18 cellular contexts compared by ENCODE assay signal in genomic region chr22:37487559-37487958, GRCh38. TPM values are rescaled to one million over a fixed set of nuclear protein-coding genes. Genes with fewer than 3 reads are reported as not detected.
DNase-seq lines count a peak whose midpoint lies in the region; ATAC-seq, FAIRE-seq and TF ChIP-seq lines count a peak whose summit lies in the region.
"Had no signal": no experiment of that assay in that cellular context is flagged by ENCODE, and none has a peak within 500 bp of the region (broad histone marks: within the 10 kb centered on the region; RNA-seq: fewer than 3 reads in every experiment).

No MANE protein-coding gene starts in this region.

- CTCF ChIA-PET in CD8-positive, alpha-beta T cell (lab: Charles Lee), result interaction anchor here (0.9 to 4.5 kb wide), 6 partner anchors 11 to 227 kb away, joined by 3 to 34 read pairs (median 9); partner anchors contain the start of gene GGA1
- CTCF ChIA-PET in H1 (lab: Charles Lee; ENCODE audit: partially characterized antibody), result interaction anchor here (0.6 to 21.5 kb wide), 7 partner anchors 13 to 1346 kb away, joined by 3 to 312 read pairs (median 5); no protein-coding TSS in a partner anchor

- no peaks in the 10 kb centered on the region for H3K79me1 ChIP-seq in H1 (ENCODE audit: low read depth, low read length)

- H3K4me1 Mint-ChIP-seq in CD8-positive, alpha-beta T cell (ENCODE audit: low read depth), result peaks cover 63% of the 10 kb centered on the region
- H3K4me1 Mint-ChIP-seq in T-helper 17 cell, result peaks cover 58% of the 10 kb centered on the region

- no peak for ATAC-seq in CD8-positive, alpha-beta T cell
- ATAC-seq in T-helper 17 cell, result no peak
- ATAC-seq: left colon, mucosa of descending colon, SK-N-SH treated with all-trans-retinoic acid at 6 μM for 48 hours had no signal

- no peak overlapping the region for H3K14ac ChIP-seq in H1 (ENCODE audit: insufficient read length)

- no peak overlapping the region for H2BK15ac ChIP-seq in H1 (ENCODE audit: low read length)

- no peak for FAIRE-seq in H1 (lab: Jason Lieb, UNC)

- H3K23me2 ChIP-seq in H1 (ENCODE audit: low read depth, low read length), result no peaks in the 10 kb centered on the region

- H3K18ac ChIP-seq in H1 (ENCODE audit: extremely low read depth, low read length), result no peak overlapping the region

- no peaks in the 10 kb centered on the region for H3K9me3 ChIP-seq in BLaER1
- H3K9me3 ChIP-seq in CD8-positive, alpha-beta T cell (ENCODE audit: low read length), result no peaks in the 10 kb centered on the region
- no peaks in the 10 kb centered on the region for H3K9me3 ChIP-seq in T-helper 17 cell (ENCODE audit: control insufficient read depth, low read length, poor library complexity, severe bottlenecking)
- H3K9me3 ChIP-seq in H1 (ENCODE audit: insufficient read depth in 2 of 2, low read depth in 1 of 2, low read length in 1 of 2), result no peaks in the 10 kb centered on the region
- H3K9me3 ChIP-seq: mucosa of descending colon, stomach had no signal

- H2BK120ac ChIP-seq in H1 (replicated peaks; ENCODE audit: low read depth, low read length), result no peak overlapping the region

- no peak for DNase-seq in CD8-positive, alpha-beta T cell
- DNase-seq in T-helper 17 cell (no peak), H1 (ENCODE audit: low read depth in 1 of 2, low spot score in 2 of 2) (no peak), NCI-H2227 treated with DMSO at 0.1 percent for 48 hours (lab: John Stamatoyannopoulos, UW) (no peak), NCI-H1105 (lab: John Stamatoyannopoulos, UW) (no peak), NCI-H2029 (lab: John Stamatoyannopoulos, UW) (no peak)
- DNase-seq: activated CD4-positive, CD25-positive, alpha-beta regulatory T cell; brain microvascular endothelial cell; DMS79; effector memory CD4-positive, alpha-beta T cell; GM23248; left colon; mucosa of descending colon; NCI-H1048; stomach had no signal

- no peaks in the 10 kb centered on the region for H3K9me3 Mint-ChIP-seq in CD8-positive, alpha-beta T cell

- no peak overlapping the region for H2AFZ ChIP-seq in H1 (ENCODE audit: low read length)
- H2AFZ ChIP-seq: GM23248 had no signal

- peak overlapping the region; percentile 66 for H4K91ac ChIP-seq in H1 (replicated peaks; ENCODE audit: insufficient read length, low read length)

- no peak overlapping the region for H3K23ac ChIP-seq in H1 (ENCODE audit: insufficient read length)

- H2BK12ac ChIP-seq in H1 (ENCODE audit: low read depth, low read length), result no peak overlapping the region

- H4K5ac ChIP-seq in H1 (ENCODE audit: insufficient read length, low read depth, low read length), result no peak overlapping the region

- no peaks in the 10 kb centered on the region for H3K27me3 ChIP-seq in BLaER1
- no peaks in the 10 kb centered on the region for H3K27me3 ChIP-seq in CD8-positive, alpha-beta T cell (ENCODE audit: insufficient read depth, low read length)
- peaks cover 0 to 4% (median 0%) of the 10 kb centered on the region in 4 experiments; a peak in 1 of 7 replicates for H3K27me3 ChIP-seq in H1 (replicated peaks in 1 of 4; ENCODE audit: control insufficient read depth in 3 of 4, extremely low read depth in 1 of 4, insufficient read depth in 3 of 4, low read length in 3 of 4)
- H3K27me3 ChIP-seq: brain microvascular endothelial cell had no signal

- intact Hi-C loops in CD8-positive, alpha-beta T cell (cut with DNase I, micrococcal nuclease), result loop anchor here (2.0 to 10.0 kb wide), 3 partner anchors 79 to 713 kb away; partner anchors contain the start of genes IFT27 (in 1 of the 2) and NOL12 (in 1 of the 2)

- no peak for TF ChIP-seq CTCF in CD8-positive, alpha-beta T cell (IDR thresholded peaks at IDR 0.05)
- no peak for TF ChIP-seq CTCF in H1 (IDR thresholded peaks at IDR 0.05; ENCODE audit: control extremely low read depth in 1 of 3, insufficient read depth in 1 of 3, low read depth in 1 of 3, low read length in 3 of 3)

- no peak for TF ChIP-seq EP300 in H1 (IDR thresholded peaks at IDR 0.05; ENCODE audit: borderline replicate concordance in 1 of 2, low read depth in 2 of 2, low read length in 2 of 2)

- H2AK5ac ChIP-seq in H1 (ENCODE audit: low read depth, low read length), result no peak overlapping the region

- 0 out of 2 replicates have a peak overlapping the region, but pooled peaks have one; percentile 3 for H3K27ac ChIP-seq in BLaER1
- no peak overlapping the region for H3K27ac ChIP-seq in CD8-positive, alpha-beta T cell (ENCODE audit: low read depth, low read length)
- H3K27ac ChIP-seq in H1 (ENCODE audit: low read depth, low read length), result no peak overlapping the region
- H3K27ac ChIP-seq: brain microvascular endothelial cell, GM23248 had no signal

- H3K4ac ChIP-seq in H1 (replicated peaks; ENCODE audit: insufficient read length, low read depth, low read length), result no peak overlapping the region

- no peak overlapping the region for H2BK20ac ChIP-seq in H1 (ENCODE audit: low read length)

- H4K20me1 ChIP-seq in BLaER1 (peaks cover 6% of the 10 kb centered on the region), H1 (replicated peaks in 1 of 2; ENCODE audit: control insufficient read depth in 1 of 2, insufficient read depth in 2 of 2, low read length in 2 of 2) (no peaks in the 10 kb centered on the region)

- 0 out of 2 replicates have a peak, but pooled peaks cover 3% of the 10 kb centered on the region for H3K36me3 ChIP-seq in BLaER1
- H3K36me3 ChIP-seq in CD8-positive, alpha-beta T cell (ENCODE audit: insufficient read depth, low read length), result peaks cover 4% of the 10 kb centered on the region
- H3K36me3 ChIP-seq in H1 (ENCODE audit: control insufficient read depth in 2 of 4, insufficient read depth in 4 of 4, low read length in 3 of 4), result no peaks in the 10 kb centered on the region

- H3K27me3 Mint-ChIP-seq in CD8-positive, alpha-beta T cell (ENCODE audit: low read depth), result no peaks in the 10 kb centered on the region
- no peaks in the 10 kb centered on the region for H3K27me3 Mint-ChIP-seq in T-helper 17 cell

- H3K79me2 ChIP-seq in H1 (ENCODE audit: control insufficient read depth in 1 of 2, insufficient read depth in 2 of 2, low read length in 2 of 2), result no peaks in the 10 kb centered on the region

- H3K36me3 Mint-ChIP-seq in CD8-positive, alpha-beta T cell, result peaks cover 19% of the 10 kb centered on the region
- no peaks in the 10 kb centered on the region for H3K36me3 Mint-ChIP-seq in T-helper 17 cell (ENCODE audit: low read depth)

- peak overlapping the region; percentile 98 for H3K27ac Mint-ChIP-seq in CD8-positive, alpha-beta T cell
- peak overlapping the region; percentile 96 for H3K27ac Mint-ChIP-seq in T-helper 17 cell

- TF ChIP-seq RAD21 in H1 (IDR thresholded peaks at IDR 0.05 in 1 of 2, conservative IDR thresholded peaks at IDR 0.05 in 1 of 2; ENCODE audit: low read depth in 2 of 2, low read length in 2 of 2), result no peak

- H3K4me1 ChIP-seq in BLaER1 (peaks cover 76% of the 10 kb centered on the region), H1 (replicated peaks in 1 of 4; ENCODE audit: control insufficient read depth in 3 of 4, insufficient read depth in 4 of 4, low read length in 3 of 4) (peaks cover 0 to 32% (median 21%) of the 10 kb centered on the region in 4 experiments; a peak in 6 of 7 replicates)
- H3K4me1 ChIP-seq in CD8-positive, alpha-beta T cell (ENCODE audit: insufficient read depth, low read length), result peaks cover 53% of the 10 kb centered on the region

- H3K9ac ChIP-seq in BLaER1 (no peak overlapping the region), H1 (replicated peaks in 1 of 4; ENCODE audit: extremely low read depth in 1 of 4, low read depth in 3 of 4, low read length in 3 of 4) (no peak overlapping the region)
- H3K9ac ChIP-seq: GM23248 had no signal

- no peak overlapping the region for H2BK5ac ChIP-seq in H1 (ENCODE audit: low read depth, low read length)

- peak overlapping the region; percentile 94 for H3K4me3 Mint-ChIP-seq in CD8-positive, alpha-beta T cell
- peak overlapping the region; percentile 96 for H3K4me3 Mint-ChIP-seq in T-helper 17 cell

- peak overlapping the region; percentile 99 for H3K4me2 ChIP-seq in BLaER1
- H3K4me2 ChIP-seq in H1 (ENCODE audit: insufficient read depth in 1 of 2, low read depth in 2 of 2, low read length in 2 of 2), result no peak overlapping the region
- H3K4me2 ChIP-seq: smooth muscle cell had no signal

- TF ChIP-seq POLR2A in H1 (IDR thresholded peaks at IDR 0.05; ENCODE audit: control extremely low read depth in 1 of 2, low read depth in 2 of 2, low read length in 2 of 2), result no peak

- H4K8ac ChIP-seq in H1 (ENCODE audit: extremely low read depth, insufficient read depth, low read length), result no peak overlapping the region

- no peak overlapping the region for H3K4me3 ChIP-seq in BLaER1
- H3K4me3 ChIP-seq in CD8-positive, alpha-beta T cell (ENCODE audit: low read depth, low read length), result no peak overlapping the region
- no peak overlapping the region for H3K4me3 ChIP-seq in H1 (ENCODE audit: extremely low read depth in 1 of 4, insufficient read depth in 2 of 4, low read depth in 3 of 4, low read length in 4 of 4)
- H3K4me3 ChIP-seq: GM23248, mucosa of descending colon, smooth muscle cell, stomach had no signal

- WGBS in H1 (ENCODE audit: extremely low coverage in 1 of 2, insufficient coverage in 1 of 2, insufficient read length in 1 of 2, insufficient replicate concordance in 2 of 2, low coverage in 1 of 2, low lambda C conversion rate in 2 of 2, missing lambda C conversion rate in 1 of 2), 2 experiments, result 67% methylated on average over 4 of the region's 4 CpGs; no CpG with 5 or more reads in 1 of the 2 experiments

- no peak overlapping the region for H3K56ac ChIP-seq in H1 (replicated peaks; ENCODE audit: insufficient read length, low read depth, low read length)

- POLR2A ChIA-PET in CD8-positive, alpha-beta T cell (lab: Charles Lee), result interaction anchor here (1.1 to 3.4 kb wide), 3 partner anchors 15 to 178 kb away, joined by 4 to 24 read pairs (median 5); no protein-coding TSS in a partner anchor
- POLR2A ChIA-PET in H1 (lab: Charles Lee; ENCODE audit: partially characterized antibody), result interaction anchor here (1.3 kb wide), 1 partner anchor 12 kb away, joined by 3 read pairs; no protein-coding TSS in a partner anchor

RNA-seq across cellular contexts. Expression of gene MFNG, which starts 1.4 kb away (rescaled TPM):
- total RNA-seq in CD8-positive, alpha-beta T cell, result 10 to 100 TPM; 63.2 to 63.9 TPM
- 100 to 1,000 TPM; 139 to 150 TPM for total RNA-seq in T-helper 17 cell
- total RNA-seq in H1 (2021; fragmentation: NEBNext Ultra II Directional; extraction: Animal tissue kit (Norgen Biotek cat#: 25700)), result 1.7 and 1.8 TPM in 2 replicates
- polyA plus RNA-seq in H1 (2011; rRNA removed), result 5.5 and 8.0 TPM in 2 replicates
- 5.4 TPM for polyA plus RNA-seq in H1 (2011; cell fraction: cytosol; rRNA removed)
- 11.5 TPM for polyA plus RNA-seq in H1 (2011; cell fraction: nucleus; rRNA removed)
- 1.7 to 3.1 TPM (median 2.6 TPM) in 4 replicates for polyA plus RNA-seq in H1 (2012, experiment 1 of 2)
- polyA plus RNA-seq in H1 (2012, experiment 2 of 2), result 1.5 TPM
- polyA plus RNA-seq in H1 (2013, experiment 1 of 2), result 2.4 TPM
- polyA plus RNA-seq in H1 (2013, experiment 2 of 2), result 2.8 TPM
- polyA minus RNA-seq in H1 (2011; rRNA and poly(A)+ RNA removed), result 1.3 and 1.6 TPM in 2 replicates
- polyA minus RNA-seq in H1 (2011; cell fraction: cytosol; rRNA and poly(A)+ RNA removed), result 6.8 TPM
- 4.9 TPM for polyA minus RNA-seq in H1 (2011; cell fraction: nucleus; rRNA and poly(A)+ RNA removed)
- total RNA-seq: GM23248, smooth muscle cell had no signal
- polyA plus RNA-seq: GM23248 had no signal

RNA-seq across cellular contexts. Expression of gene CARD10, which starts 31.7 kb away (rescaled TPM):
- total RNA-seq in CD8-positive, alpha-beta T cell, result under 1 TPM in 1 of 2 experiments, not detected in 1; 0.19 TPM
- under 1 TPM; 0.12 to 0.31 TPM for total RNA-seq in T-helper 17 cell
- total RNA-seq in H1 (2021; fragmentation: NEBNext Ultra II Directional; extraction: Animal tissue kit (Norgen Biotek cat#: 25700)), result 14.4 and 14.6 TPM in 2 replicates
- 13.5 and 17.4 TPM in 2 replicates for polyA plus RNA-seq in H1 (2011; rRNA removed)
- polyA plus RNA-seq in H1 (2011; cell fraction: cytosol; rRNA removed), result 11.2 TPM
- 23.7 TPM for polyA plus RNA-seq in H1 (2011; cell fraction: nucleus; rRNA removed)
- 7.9 to 13.1 TPM (median 11.6 TPM) in 4 replicates for polyA plus RNA-seq in H1 (2012, experiment 1 of 2)
- 11.4 TPM for polyA plus RNA-seq in H1 (2012, experiment 2 of 2)
- polyA plus RNA-seq in H1 (2013, experiment 1 of 2), result 9.2 TPM
- polyA plus RNA-seq in H1 (2013, experiment 2 of 2), result 9.2 TPM
- 6.8 and 7.5 TPM in 2 replicates for polyA minus RNA-seq in H1 (2011; rRNA and poly(A)+ RNA removed)
- 11.4 TPM for polyA minus RNA-seq in H1 (2011; cell fraction: cytosol; rRNA and poly(A)+ RNA removed)
- polyA minus RNA-seq in H1 (2011; cell fraction: nucleus; rRNA and poly(A)+ RNA removed), result 5.0 TPM

Comparison
In these comparisons a context has a peak if more than half of its experiments do, and no peak if none do; other contexts are left out.
1. RNA of gene MFNG, which starts 1.4 kb away (total RNA-seq): 139 to 150 TPM in T-helper 17 cell and 63.2 to 63.9 TPM in CD8-positive, alpha-beta T cell; 1.7 to 1.8 TPM in H1; every median in the first group is over 10 times any median in the second.
2. RNA of gene CARD10, which starts 31.7 kb away (total RNA-seq): 14.4 to 14.6 TPM in H1; 0.12 to 0.31 TPM in T-helper 17 cell and 0.19 TPM in CD8-positive, alpha-beta T cell; every median in the first group is over 10 times any median in the second.